Comparison of ENCODE assay signal across 24 cellular contexts in genomic region chr6:31877125-31877650, GRCh38. TPM values are rescaled to one million over a fixed set of nuclear protein-coding genes. Genes with fewer than 3 reads are reported as not detected.
DNase-seq lines count a peak whose midpoint lies in the region; FAIRE-seq and TF ChIP-seq lines count a peak whose summit lies in the region.
"Had no signal": no experiment of that assay in that cellular context is flagged by ENCODE, and none has a peak within 500 bp of the region (broad histone marks: within the 10 kb centered on the region; RNA-seq: fewer than 3 reads in every experiment).

No MANE protein-coding gene starts in this region.

- H3K9ac ChIP-seq in duodenal mucosa (ENCODE audit: low read depth in 1 of 2, low read length in 2 of 2): peak overlapping the region; percentile 88 to 98

- H3K4me1 ChIP-seq in breast epithelium (no peaks in the 10 kb centered on the region), duodenal mucosa (ENCODE audit: control insufficient read depth in 1 of 2, insufficient read depth in 2 of 2, low read length in 2 of 2) (peaks cover 6 to 17% of the 10 kb centered on the region in 2 donors), uterus (no peaks in the 10 kb centered on the region)

- H3K27me3 Mint-ChIP-seq in MCF 10A (ENCODE audit: insufficient read depth, unreplicated experiment) (no peaks in the 10 kb centered on the region), nephron (ENCODE audit: low read depth) (no peaks in the 10 kb centered on the region)

- FAIRE-seq in RCC 7860 (lab: Jason Lieb, UNC): no peak
- FAIRE-seq: frontal cortex had no signal

- H3K36me3 Mint-ChIP-seq in MCF 10A (ENCODE audit: insufficient read depth, unreplicated experiment) (peaks cover 31% of the 10 kb centered on the region), nephron (ENCODE audit: low read depth) (peaks cover 22% of the 10 kb centered on the region)

- peak overlapping the region; percentile 53 to 59 for H3K27ac ChIP-seq in breast epithelium
- H3K27ac ChIP-seq in duodenal mucosa (ENCODE audit: low read depth, low read length): peak overlapping the region; percentile 89
- H3K27ac ChIP-seq in uterus: peak overlapping the region; percentile 52 to 63

- H3K36me3 ChIP-seq in breast epithelium: peaks cover 10% of the 10 kb centered on the region
- peaks cover 35 to 41% of the 10 kb centered on the region in 2 donors for H3K36me3 ChIP-seq in duodenal mucosa (ENCODE audit: control insufficient read depth in 1 of 2, insufficient read depth in 2 of 2, low read length in 2 of 2)
- H3K36me3 ChIP-seq in uterus: no peaks in the 10 kb centered on the region

- no peak for TF ChIP-seq CTCF in breast epithelium (IDR thresholded peaks at IDR 0.05)
- TF ChIP-seq CTCF in MCF 10A (IDR thresholded peaks at IDR 0.05; ENCODE audit: unreplicated experiment): no peak
- TF ChIP-seq CTCF in nephron (IDR thresholded peaks at IDR 0.05; ENCODE audit: unreplicated experiment in 3 of 3): no peak
- TF ChIP-seq CTCF in uterus (IDR thresholded peaks at IDR 0.05): no peak

- no peak overlapping the region for H3K27ac Mint-ChIP-seq in MCF 10A (ENCODE audit: low read depth, unreplicated experiment)
- H3K27ac Mint-ChIP-seq in nephron: peak overlapping the region; percentile 58 to 93 (median 59)

- no peak overlapping the region for H3K4me3 Mint-ChIP-seq in MCF 10A (ENCODE audit: unreplicated experiment)
- peak overlapping the region in 1 of 3 experiments; percentile 74 for H3K4me3 Mint-ChIP-seq in nephron

- POLR2A ChIA-PET in MCF 10A (lab: Yijun Ruan, JAX): no interaction called here

- CTCF ChIA-PET in MCF 10A (lab: Yijun Ruan, JAX): no interaction called here

- H3K27me3 ChIP-seq in breast epithelium: no peaks in the 10 kb centered on the region
- no peaks in the 10 kb centered on the region for H3K27me3 ChIP-seq in duodenal mucosa (ENCODE audit: control insufficient read depth in 1 of 2, insufficient read depth in 2 of 2, low read length in 2 of 2)
- no peaks in the 10 kb centered on the region for H3K27me3 ChIP-seq in uterus

- no peaks in the 10 kb centered on the region for H3K9me3 Mint-ChIP-seq in MCF 10A (ENCODE audit: unreplicated experiment)
- no peaks in the 10 kb centered on the region for H3K9me3 Mint-ChIP-seq in nephron

- H3K4me1 Mint-ChIP-seq in MCF 10A (ENCODE audit: insufficient read depth, unreplicated experiment): no peaks in the 10 kb centered on the region
- no peaks in the 10 kb centered on the region for H3K4me1 Mint-ChIP-seq in nephron

- intact Hi-C loops in breast epithelium (cut with DNase I; ENCODE audit: low total_unique reads): no loop called here
- intact Hi-C loops in MCF 10A (cut with micrococcal nuclease): no loop called here
- intact Hi-C loops in uterus (cut with DNase I; ENCODE audit: low total_unique reads): no loop called here

- BruUV-seq in MCF 10A (replicated peaks; lab: Mats Ljungman, UMichigan): no TSS peak

- H3K4me3 ChIP-seq in breast epithelium: peak overlapping the region in 1 of 3 donors; percentile 48
- peak overlapping the region; percentile 51 to 88 for H3K4me3 ChIP-seq in duodenal mucosa (ENCODE audit: low read depth in 1 of 2, low read length in 2 of 2)
- no peak overlapping the region for H3K4me3 ChIP-seq in uterus

- no peak for TF ChIP-seq POLR2A in breast epithelium (IDR thresholded peaks at IDR 0.05)
- TF ChIP-seq POLR2A in uterus (IDR thresholded peaks at IDR 0.05): no peak

- H3K9me3 ChIP-seq in breast epithelium (no peaks in the 10 kb centered on the region), duodenal mucosa (ENCODE audit: control insufficient read depth in 1 of 2, low read length in 2 of 2) (no peaks in the 10 kb centered on the region), uterus (no peaks in the 10 kb centered on the region)

- DNase-seq in breast epithelium (ENCODE audit: low spot score in 2 of 2) (no peak), MCF 10A (ENCODE audit: unreplicated experiment) (no peak), uterus (no peak), GF-D8 (lab: John Stamatoyannopoulos, UW) (no peak), RCC 7860 (ENCODE audit: low spot score) (no peak), SW480 (ENCODE audit: low spot score) (no peak)
- DNase-seq: activated CD4-positive, alpha-beta T cell treated with anti-CD3 and anti-CD28 coated beads, Interleukin-2, amount 50 U/mL, for 1 hour; activated gamma-delta T cell; amniotic stem cell; C1 segment of cervical spinal cord; Karpas-422; midbrain; NCI-H1105; NCI-H2081; NCI-H446 treated with DMSO at 0.1 percent for 48 hours; stimulated activated CD4-positive, alpha-beta T cell treated with anti-CD3 and anti-CD28 coated beads, Interleukin-1b, Interleukin-23, amount 100 ng/mL, for 48 hours; stimulated activated naive CD4-positive, alpha-beta T cell treated with Interleukin-2 at 50 U/mL for 16 hours; trophoblast cell had no signal

RNA-seq across cellular contexts. Expression of gene SLC44A4, which starts 1.6 kb away (rescaled TPM):
- total RNA-seq in breast epithelium (10 to 100 TPM in 2 of 3 donors, under 1 TPM in 1; 0.32 to 35.4 (median 10.5) TPM), MCF 10A (2022) (not detected in 2 replicates), uterus (10 to 100 TPM in 1 of 4 donors, 1 to 10 TPM in 3; 5.0 to 46.1 (median 5.8) TPM)
- total RNA-seq: A673; cardiac septum; frontal cortex; T-helper 1 cell treated with Interleukin-12 subunit alpha and Interleukin-12 subunit beta and Interleukin-4 antibody, amounts not matched to agents 30 ng/mL and 1 ng/mL, for 36 hours had no signal

RNA-seq across cellular contexts. Expression of gene NEU1, which starts 14.6 kb away (rescaled TPM):
- 10 to 100 TPM; 44.6 to 57.3 (median 48.9) TPM for total RNA-seq in breast epithelium
- total RNA-seq in MCF 10A (2022): 19.7 and 43.8 TPM in 2 replicates
- total RNA-seq in uterus: 10 to 100 TPM; 20.5 to 28.4 (median 23.4) TPM

RNA-seq across cellular contexts. Expression of gene EHMT2, which starts 20.3 kb away (rescaled TPM):
- total RNA-seq in breast epithelium: 10 to 100 TPM; 34.6 to 37.5 (median 37.0) TPM
- 20.2 and 21.8 TPM in 2 replicates for total RNA-seq in MCF 10A (2022)
- 10 to 100 TPM; 13.8 to 72.4 (median 66.2) TPM for total RNA-seq in uterus

RNA-seq across cellular contexts. Expression of gene ZBTB12, which starts 24.7 kb away (rescaled TPM):
- total RNA-seq in breast epithelium (1 to 10 TPM in 2 of 3 donors, under 1 TPM in 1; 0.64 to 3.3 (median 1.9) TPM), MCF 10A (2022) (3.6 and 4.0 TPM in 2 replicates), uterus (10 to 100 TPM in 2 of 4 donors, 1 to 10 TPM in 1, not detected in 1; 2.4 to 15.3 (median 11.0) TPM)

RNA-seq across cellular contexts. Expression of gene HSPA1B, which starts 49.6 kb away (rescaled TPM):
- total RNA-seq in breast epithelium (100 to 1,000 TPM; 113 to 376 (median 232) TPM), MCF 10A (2022) (29.8 and 51.6 TPM in 2 replicates), uterus (100 to 1,000 TPM in 2 of 4 donors, 10 to 100 TPM in 2; 40.3 to 268 (median 152) TPM)

Comparison
In these comparisons a context has a peak if more than half of its experiments do, and no peak if none do; other contexts are left out.
1. H3K4me3 ChIP-seq: peak in duodenal mucosa (2 of 2); none in uterus (0 of 2).
2. Peak in every context shown above with its lines, with median percentiles within 50 percentile points of each other: H3K27ac ChIP-seq.